In genomic region chr6:106084973-106085686, GRCh38 we compare ENCODE assay signal across 9 cellular contexts. TPM values are rescaled to one million over a fixed set of nuclear protein-coding genes. Genes with fewer than 3 reads are reported as not detected.
DNase-seq lines count a peak whose midpoint lies in the region; ATAC-seq and TF ChIP-seq lines count a peak whose summit lies in the region.
"Had no signal": no experiment of that assay in that cellular context is flagged by ENCODE, and none has a peak within 500 bp of the region (broad histone marks: within the 10 kb centered on the region; RNA-seq: fewer than 3 reads in every experiment).

No MANE protein-coding gene starts in this region.

- 0 out of 2 replicates have a peak overlapping the region, but pooled peaks have one; percentile 83 for H2AFZ ChIP-seq in SK-N-SH (ENCODE audit: low read depth)

- H3K9me3 ChIP-seq in SK-N-SH, result no peaks in the 10 kb centered on the region

- H3F3A ChIP-seq in SK-N-SH (replicated peaks; ENCODE audit: insufficient read depth), result peaks cover 47% of the 10 kb centered on the region

- no peak for TF ChIP-seq RAD21 in SK-N-SH (IDR thresholded peaks at IDR 0.05; ENCODE audit: low read length)

- peak overlapping the region; percentile 94 for H3K4me3 Mint-ChIP-seq in T-helper 2 cell treated with Interferon-gamma antibody and Interleukin-4, amounts not matched to agents 5 μg/mL and 100 μg/mL, for 36 hours
- H3K4me3 Mint-ChIP-seq in stimulated activated effector memory CD8-positive, alpha-beta T cell treated with anti-CD3 and anti-CD28 coated beads, Interleukin-12 subunit alpha, Interleukin-12 subunit beta, amount 100 ng/mL, for 72 hours, result peak overlapping the region; percentile 83

- DNase-seq in SK-N-SH (no peak), fibroblast of the aortic adventitia (ENCODE audit: low read depth) (no peak), T1000 (lab: John Stamatoyannopoulos, UW) (no peak)
- no peak for DNase-seq in T-helper 2 cell treated with Interferon-gamma antibody and Interleukin-4, amounts not matched to agents 5 μg/mL and 100 μg/mL, for 36 hours (ENCODE audit: low spot score)
- DNase-seq in stimulated activated effector memory CD8-positive, alpha-beta T cell treated with anti-CD3 and anti-CD28 coated beads, Interleukin-12 subunit alpha, Interleukin-12 subunit beta, amount 100 ng/mL, for 72 hours (ENCODE audit: low spot score in 2 of 2), result no peak

- H3K4me3 ChIP-seq in SK-N-SH (ENCODE audit: low read depth in 2 of 2, low read length in 1 of 2) (peak overlapping the region in 1 of 2 experiments; percentile 72; a peak in 1 of 4 replicates), fibroblast of the aortic adventitia (ENCODE audit: low read depth, low read length) (peak overlapping the region; percentile 76)

- no peaks in the 10 kb centered on the region for H3K9me2 ChIP-seq in SK-N-SH

- 47% methylated on average over 7 of the region's 7 CpGs for WGBS in SK-N-SH (ENCODE audit: low lambda C conversion rate)

- H4K20me1 ChIP-seq in SK-N-SH (ENCODE audit: insufficient read depth), result no peaks in the 10 kb centered on the region

- peak overlapping the region; percentile 67 for H3K27ac Mint-ChIP-seq in T-helper 2 cell treated with Interferon-gamma antibody and Interleukin-4, amounts not matched to agents 5 μg/mL and 100 μg/mL, for 36 hours
- H3K27ac Mint-ChIP-seq in stimulated activated effector memory CD8-positive, alpha-beta T cell treated with anti-CD3 and anti-CD28 coated beads, Interleukin-12 subunit alpha, Interleukin-12 subunit beta, amount 100 ng/mL, for 72 hours, result peak overlapping the region; percentile 97

- ATAC-seq in SK-N-SH treated with all-trans-retinoic acid at 6 μM for 48 hours (no peak), GM18870 (IDR thresholded peaks at IDR 0.05; ENCODE audit: unreplicated experiment) (no peak), GM21619 (IDR thresholded peaks at IDR 0.05; ENCODE audit: unreplicated experiment) (no peak)
- no peak for ATAC-seq in stimulated activated effector memory CD8-positive, alpha-beta T cell treated with anti-CD3 and anti-CD28 coated beads, Interleukin-12 subunit alpha, Interleukin-12 subunit beta, amount 100 ng/mL, for 72 hours

- H3K36me3 Mint-ChIP-seq in T-helper 2 cell treated with Interferon-gamma antibody and Interleukin-4, amounts not matched to agents 5 μg/mL and 100 μg/mL, for 36 hours (ENCODE audit: low read depth), result peaks cover 31% of the 10 kb centered on the region
- H3K36me3 Mint-ChIP-seq in stimulated activated effector memory CD8-positive, alpha-beta T cell treated with anti-CD3 and anti-CD28 coated beads, Interleukin-12 subunit alpha, Interleukin-12 subunit beta, amount 100 ng/mL, for 72 hours, result peaks cover 63% of the 10 kb centered on the region

- H3K27ac ChIP-seq in SK-N-SH (ENCODE audit: low read depth in 2 of 2, low read length in 1 of 2), result peak overlapping the region in 1 of 2 experiments; percentile 71; a peak in 2 of 4 replicates
- H3K27ac ChIP-seq: C4-2B had no signal

- CTCF ChIA-PET in SK-N-SH (lab: Yijun Ruan, JAX), result interaction anchor here (1.5 kb wide), 1 partner anchor 9 kb away, joined by 4 read pairs; no protein-coding TSS in a partner anchor

- H3K36me3 ChIP-seq in SK-N-SH (replicated peaks in 1 of 2; ENCODE audit: control insufficient read depth in 1 of 2, insufficient read depth in 2 of 2, low read length in 1 of 2), result no peaks in the 10 kb centered on the region

- H3K9me3 Mint-ChIP-seq in T-helper 2 cell treated with Interferon-gamma antibody and Interleukin-4, amounts not matched to agents 5 μg/mL and 100 μg/mL, for 36 hours, result no peaks in the 10 kb centered on the region
- H3K9me3 Mint-ChIP-seq in stimulated activated effector memory CD8-positive, alpha-beta T cell treated with anti-CD3 and anti-CD28 coated beads, Interleukin-12 subunit alpha, Interleukin-12 subunit beta, amount 100 ng/mL, for 72 hours, result no peaks in the 10 kb centered on the region

- peak overlapping the region; percentile 85 for H3K4me2 ChIP-seq in SK-N-SH

- peaks cover 5% of the 10 kb centered on the region for H3K27me3 Mint-ChIP-seq in T-helper 2 cell treated with Interferon-gamma antibody and Interleukin-4, amounts not matched to agents 5 μg/mL and 100 μg/mL, for 36 hours (ENCODE audit: low read depth)

- peaks cover 5 to 35% of the 10 kb centered on the region in 2 experiments for H3K4me1 ChIP-seq in SK-N-SH (ENCODE audit: control insufficient read depth in 1 of 2, insufficient read depth in 2 of 2, low read depth in 1 of 2, low read length in 1 of 2)

- TF ChIP-seq EP300 in SK-N-SH (IDR thresholded peaks at IDR 0.05; ENCODE audit: borderline replicate concordance in 1 of 2, low read depth in 1 of 2, low read length in 1 of 2), result no peak

- no peak overlapping the region; the same call in 1 of the 2 replicates for H3K9ac ChIP-seq in SK-N-SH

- peaks cover 68% of the 10 kb centered on the region for H3K4me1 Mint-ChIP-seq in T-helper 2 cell treated with Interferon-gamma antibody and Interleukin-4, amounts not matched to agents 5 μg/mL and 100 μg/mL, for 36 hours (ENCODE audit: low read depth)
- H3K4me1 Mint-ChIP-seq in stimulated activated effector memory CD8-positive, alpha-beta T cell treated with anti-CD3 and anti-CD28 coated beads, Interleukin-12 subunit alpha, Interleukin-12 subunit beta, amount 100 ng/mL, for 72 hours, result peaks cover 58% of the 10 kb centered on the region

- peaks cover 29% of the 10 kb centered on the region for H3K79me2 ChIP-seq in SK-N-SH (ENCODE audit: insufficient read depth)

- no peaks in the 10 kb centered on the region for H3K27me3 ChIP-seq in SK-N-SH (ENCODE audit: insufficient read depth)

- TF ChIP-seq CTCF in SK-N-SH (IDR thresholded peaks at IDR 0.05) (no peak), fibroblast of the aortic adventitia (IDR thresholded peaks at IDR 0.05; ENCODE audit: insufficient read depth, low read length) (no peak)

- POLR2A ChIA-PET in SK-N-SH (lab: Yijun Ruan, JAX), result no interaction called here

TF ChIP-seq in SK-N-SH, 30 proteins besides CTCF, POLR2A, EP300 and RAD21:
- no peak for TF ChIP-seq CHD2 (IDR thresholded peaks at IDR 0.05; ENCODE audit: low read length, partially characterized antibody)
- TF ChIP-seq MAX (IDR thresholded peaks at IDR 0.05; ENCODE audit: low read depth), result no peak
- no peak for TF ChIP-seq RCOR1 (IDR thresholded peaks at IDR 0.05; ENCODE audit: low read length)
- no peak for TF ChIP-seq TEAD4 (IDR thresholded peaks at IDR 0.05; ENCODE audit: borderline replicate concordance, insufficient read depth)
- TF ChIP-seq TAF1 (IDR thresholded peaks at IDR 0.05; ENCODE audit: borderline replicate concordance, low read depth, low read length), result no peak
- TF ChIP-seq NRF1 (IDR thresholded peaks at IDR 0.05; ENCODE audit: low read depth, low read length), result no peak
- no peak for TF ChIP-seq EZH2phosphoT487 (IDR thresholded peaks at IDR 0.05; ENCODE audit: borderline replicate concordance, low read depth)
- no peak for TF ChIP-seq ELF1 (IDR thresholded peaks at IDR 0.05)
- no peak for TF ChIP-seq MXI1 (IDR thresholded peaks at IDR 0.05; ENCODE audit: low read depth, low read length)
- TF ChIP-seq GABPA (IDR thresholded peaks at IDR 0.05; ENCODE audit: low read depth), result no peak

TF ChIP-seq in SK-N-SH treated with all-trans-retinoic acid at 6 μM for 48 hours, 23 proteins besides CTCF, POLR2A, EP300 and RAD21 (continues in another document):
- TF ChIP-seq, protein P1, sequence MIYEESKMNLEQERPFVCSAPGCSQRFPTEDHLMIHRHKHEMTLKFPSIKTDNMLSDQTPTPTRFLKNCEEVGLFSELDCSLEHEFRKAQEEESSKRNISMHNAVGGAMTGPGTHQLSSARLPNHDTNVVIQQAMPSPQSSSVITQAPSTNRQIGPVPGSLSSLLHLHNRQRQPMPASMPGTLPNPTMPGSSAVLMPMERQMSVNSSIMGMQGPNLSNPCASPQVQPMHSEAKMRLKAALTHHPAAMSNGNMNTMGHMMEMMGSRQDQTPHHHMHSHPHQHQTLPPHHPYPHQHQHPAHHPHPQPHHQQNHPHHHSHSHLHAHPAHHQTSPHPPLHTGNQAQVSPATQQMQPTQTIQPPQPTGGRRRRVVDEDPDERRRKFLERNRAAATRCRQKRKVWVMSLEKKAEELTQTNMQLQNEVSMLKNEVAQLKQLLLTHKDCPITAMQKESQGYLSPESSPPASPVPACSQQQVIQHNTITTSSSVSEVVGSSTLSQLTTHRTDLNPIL (CRISPR knock-in tag; IDR thresholded peaks at IDR 0.05; ENCODE audit: low read depth), result no peak
- TF ChIP-seq PPARA (CRISPR knock-in tag; IDR thresholded peaks at IDR 0.05; ENCODE audit: borderline replicate concordance) (no peak), RARB (CRISPR knock-in tag; IDR thresholded peaks at IDR 0.05) (no peak), TOX (CRISPR knock-in tag; IDR thresholded peaks at IDR 0.05; ENCODE audit: borderline replicate concordance) (no peak), ZFP30 (CRISPR knock-in tag; IDR thresholded peaks at IDR 0.05) (no peak)
- TF ChIP-seq, protein P2, sequence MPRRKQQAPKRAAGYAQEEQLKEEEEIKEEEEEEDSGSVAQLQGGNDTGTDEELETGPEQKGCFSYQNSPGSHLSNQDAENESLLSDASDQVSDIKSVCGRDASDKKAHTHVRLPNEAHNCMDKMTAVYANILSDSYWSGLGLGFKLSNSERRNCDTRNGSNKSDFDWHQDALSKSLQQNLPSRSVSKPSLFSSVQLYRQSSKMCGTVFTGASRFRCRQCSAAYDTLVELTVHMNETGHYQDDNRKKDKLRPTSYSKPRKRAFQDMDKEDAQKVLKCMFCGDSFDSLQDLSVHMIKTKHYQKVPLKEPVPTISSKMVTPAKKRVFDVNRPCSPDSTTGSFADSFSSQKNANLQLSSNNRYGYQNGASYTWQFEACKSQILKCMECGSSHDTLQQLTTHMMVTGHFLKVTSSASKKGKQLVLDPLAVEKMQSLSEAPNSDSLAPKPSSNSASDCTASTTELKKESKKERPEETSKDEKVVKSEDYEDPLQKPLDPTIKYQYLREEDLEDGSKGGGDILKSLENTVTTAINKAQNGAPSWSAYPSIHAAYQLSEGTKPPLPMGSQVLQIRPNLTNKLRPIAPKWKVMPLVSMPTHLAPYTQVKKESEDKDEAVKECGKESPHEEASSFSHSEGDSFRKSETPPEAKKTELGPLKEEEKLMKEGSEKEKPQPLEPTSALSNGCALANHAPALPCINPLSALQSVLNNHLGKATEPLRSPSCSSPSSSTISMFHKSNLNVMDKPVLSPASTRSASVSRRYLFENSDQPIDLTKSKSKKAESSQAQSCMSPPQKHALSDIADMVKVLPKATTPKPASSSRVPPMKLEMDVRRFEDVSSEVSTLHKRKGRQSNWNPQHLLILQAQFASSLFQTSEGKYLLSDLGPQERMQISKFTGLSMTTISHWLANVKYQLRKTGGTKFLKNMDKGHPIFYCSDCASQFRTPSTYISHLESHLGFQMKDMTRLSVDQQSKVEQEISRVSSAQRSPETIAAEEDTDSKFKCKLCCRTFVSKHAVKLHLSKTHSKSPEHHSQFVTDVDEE (CRISPR knock-in tag; IDR thresholded peaks at IDR 0.05), result no peak

RNA-seq across cellular contexts. Expression of gene PRDM1, which starts 1.0 kb away (rescaled TPM):
- 2.3 and 4.0 TPM in 2 replicates for polyA plus RNA-seq in SK-N-SH (2012; rRNA removed)
- 2.6 and 3.0 TPM in 2 replicates for polyA plus RNA-seq in SK-N-SH (2012; cell fraction: cytosol; rRNA removed)
- polyA plus RNA-seq in SK-N-SH (2012; cell fraction: nucleus; rRNA removed), result 6.7 and 8.0 TPM in 2 replicates
- total RNA-seq in fibroblast of the aortic adventitia (ENCODE audit: low replicate concordance), result 1.4 and 2.8 TPM in 2 replicates
